ENCODE assay signal across 8 cellular contexts in the genomic region with DNA sequence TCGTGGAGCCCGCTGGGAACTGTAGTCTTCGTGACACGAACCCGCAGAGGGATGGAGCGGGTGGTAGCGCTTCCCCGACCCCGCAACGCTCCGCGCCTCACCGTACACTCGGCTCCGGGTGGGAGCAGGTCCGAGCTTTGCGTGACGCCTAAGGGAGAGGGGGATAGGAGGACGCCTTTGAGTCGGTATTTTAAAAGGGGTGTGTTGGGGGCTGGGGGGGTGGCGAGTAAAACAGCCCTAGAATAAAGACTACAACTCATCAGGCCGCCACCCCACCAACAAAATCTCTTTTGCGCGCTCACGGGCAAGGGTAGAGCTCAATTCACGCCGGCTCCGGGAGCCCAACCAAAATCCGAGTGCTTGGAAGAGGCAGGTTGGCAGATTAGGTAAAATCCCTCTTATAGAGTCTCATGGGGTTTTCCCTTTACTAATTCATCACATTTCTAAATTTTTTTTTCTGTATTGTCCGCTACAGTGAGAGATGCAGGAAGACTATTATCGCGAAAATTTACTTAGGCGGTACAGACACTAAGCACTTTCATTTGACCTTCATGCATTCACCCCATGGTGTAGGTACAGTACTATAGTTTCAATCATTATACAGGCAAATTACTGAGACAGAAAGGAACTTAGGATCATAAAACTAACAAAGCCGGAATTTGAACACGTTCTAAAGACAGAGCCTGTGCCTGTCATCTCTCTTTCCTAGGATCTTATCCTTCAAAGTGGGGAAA. TPM values are rescaled to one million over a fixed set of nuclear protein-coding genes. Genes with fewer than 3 reads are reported as not detected.
DNase-seq lines count a peak whose midpoint lies in the region; ATAC-seq and TF ChIP-seq lines count a peak whose summit lies in the region.

No MANE protein-coding gene starts in this region.

- no peak for TF ChIP-seq CTCF in left ventricle myocardium inferior (IDR thresholded peaks at IDR 0.05; ENCODE audit: borderline replicate concordance)

- peaks cover 50% of the 10 kb centered on the region for H3K4me1 ChIP-seq in left ventricle myocardium inferior
- H3K4me1 ChIP-seq in skeletal muscle satellite cell (ENCODE audit: control insufficient read depth, insufficient read depth, low read length): peaks cover 21% of the 10 kb centered on the region

- no peaks in the 10 kb centered on the region for H3K27me3 ChIP-seq in left ventricle myocardium inferior (ENCODE audit: low read depth)
- no peaks in the 10 kb centered on the region for H3K27me3 ChIP-seq in skeletal muscle satellite cell (ENCODE audit: control insufficient read depth, insufficient read depth, low read length)

- H3K9ac ChIP-seq in skeletal muscle satellite cell (ENCODE audit: low read depth, low read length): peak overlapping the region; percentile 89

- H3K36me3 ChIP-seq in left ventricle myocardium inferior (no peaks in the 10 kb centered on the region), skeletal muscle satellite cell (ENCODE audit: insufficient read depth, low read length) (no peaks in the 10 kb centered on the region)

- peak overlapping the region; percentile 98 for H3K4me2 ChIP-seq in skeletal muscle satellite cell (ENCODE audit: low read length)

- intact Hi-C loops in left ventricle myocardium inferior (cut with micrococcal nuclease): no loop called here

- peak overlapping the region; percentile 99 for H3K27ac ChIP-seq in left ventricle myocardium inferior (replicated peaks)

- H3K9me3 ChIP-seq in left ventricle myocardium inferior (replicated peaks): no peaks in the 10 kb centered on the region
- H3K9me3 ChIP-seq in skeletal muscle satellite cell (replicated peaks; ENCODE audit: low read length): no peaks in the 10 kb centered on the region

- ATAC-seq in HG02870 (IDR thresholded peaks at IDR 0.05; ENCODE audit: unreplicated experiment): peak; percentile 13

- DNase-seq in NOMO-1 (lab: John Stamatoyannopoulos, UW; ENCODE audit: unreplicated experiment in 2 of 2) (peak; percentile 43 to 56), NOMO-1 treated with dmso at 0.1 percent for 144 hours (lab: John Stamatoyannopoulos, UW; ENCODE audit: unreplicated experiment) (no peak), NCI-H526 treated with DMSO at 0.1 percent for 48 hours (lab: John Stamatoyannopoulos, UW) (peak; percentile 67), left ventricle myocardium inferior (no peak), HK-2 (ENCODE audit: unreplicated experiment) (no peak)
- DNase-seq in activated naive CD4-positive, alpha-beta T cell treated with Interleukin-2 at 50 U/mL for 16 hours: peak; percentile 52

- H3K4me3 ChIP-seq in left ventricle myocardium inferior: peak overlapping the region; percentile 93
- peak overlapping the region; percentile 87 for H3K4me3 ChIP-seq in skeletal muscle satellite cell (ENCODE audit: low read length)

RNA-seq across cellular contexts. Expression of gene SNX14, which starts 0.7 kb away (rescaled TPM):
- 33.7 TPM for total RNA-seq in left ventricle myocardium inferior
- 71.0 and 91.8 TPM in 2 replicates for total RNA-seq in skeletal muscle satellite cell (2012; rRNA removed)

RNA-seq across cellular contexts. Expression of gene SYNCRIP, which starts 48.3 kb away (rescaled TPM):
- 61.2 TPM for total RNA-seq in left ventricle myocardium inferior
- 68.8 and 76.6 TPM in 2 replicates for total RNA-seq in skeletal muscle satellite cell (2012; rRNA removed)

Comparison
In these comparisons a context has a peak if more than half of its experiments do, and no peak if none do; other contexts are left out.
1. DNase-seq: peak in NOMO-1 (2 of 2), NCI-H526 treated with DMSO at 0.1 percent for 48 hours (single experiment) and activated naive CD4-positive, alpha-beta T cell treated with Interleukin-2 at 50 U/mL for 16 hours (single experiment); none in NOMO-1 treated with dmso at 0.1 percent for 144 hours (single experiment), left ventricle myocardium inferior (single experiment) and HK-2 (single experiment).